In the genomic region with DNA sequence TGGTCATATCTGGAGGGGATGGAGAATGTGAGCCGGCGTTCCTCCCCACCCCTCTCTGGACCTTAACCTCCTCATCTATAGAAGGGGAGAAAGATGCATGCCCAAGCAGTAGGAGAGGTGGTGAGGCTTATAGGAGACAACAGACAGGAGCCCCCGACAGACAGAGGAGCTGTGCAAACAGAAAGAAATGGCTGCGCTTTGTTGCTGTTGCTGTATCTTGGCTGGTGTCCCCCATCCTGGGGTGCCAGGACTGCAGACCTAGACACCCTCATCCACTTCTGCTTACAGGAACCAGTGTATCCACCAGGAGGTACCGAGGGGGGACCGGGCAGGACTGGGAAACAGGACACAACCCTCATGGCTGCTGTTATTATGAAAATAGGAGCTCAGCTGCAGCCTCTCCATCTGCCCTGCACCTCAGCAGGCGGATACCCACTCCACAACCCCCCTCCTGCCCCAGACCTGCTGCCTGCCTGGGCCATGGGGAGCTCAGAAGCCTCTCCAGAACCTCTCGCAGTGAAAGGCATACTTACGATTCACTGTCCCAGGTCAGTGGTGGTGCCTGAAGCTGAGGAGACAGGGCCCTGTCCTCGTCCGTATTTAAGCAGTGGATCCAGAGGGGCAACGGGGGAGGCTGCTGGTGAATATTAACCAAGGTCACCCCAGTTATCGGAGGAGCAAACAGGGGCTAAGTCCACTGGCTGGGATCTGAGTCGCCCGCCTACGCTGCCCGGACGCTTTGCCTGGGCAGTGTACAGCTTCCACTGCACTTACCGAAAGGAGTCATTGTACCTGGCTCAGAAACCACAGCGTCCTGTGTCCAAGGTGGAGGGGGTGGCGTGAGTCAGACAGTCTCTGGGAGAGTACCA, we compare ENCODE assay signal across 15 cellular contexts. TPM values are rescaled to one million over a fixed set of nuclear protein-coding genes. Genes with fewer than 3 reads are reported as not detected.
A peak's percentile ranks its signal among the peaks of the same experiment; 100 is the strongest.
DNase-seq lines count a peak whose midpoint lies in the region; ATAC-seq, FAIRE-seq and TF ChIP-seq lines count a peak whose summit lies in the region.
"Had no signal": no experiment of that assay in that cellular context is flagged by ENCODE, and none has a peak within 500 bp of the region (broad histone marks: within the 10 kb centered on the region; RNA-seq: fewer than 3 reads in every experiment).

A gene (minus strand): TSS at position 576 of the 869 bp plus-strand sequence. CDS start 5,365 bp downstream, outside the sequence.

- H3K79me2 ChIP-seq in HepG2 (ENCODE audit: insufficient read depth, low read length) = peaks cover 66% of the 10 kb centered on the region

- intact Hi-C loops in activated CD4-positive, alpha-beta memory T cell treated with anti-CD3 and anti-CD28 coated beads for 36 hours (cut with micrococcal nuclease) = no loop called here
- intact Hi-C loops in HepG2 (cut with micrococcal nuclease; ENCODE audit: unreplicated experiment) = loop anchor here (1.0 kb wide), 1 partner anchor 25 kb away; no protein-coding TSS in a partner anchor
- intact Hi-C loops in activated T-helper 1 cell treated with anti-CD3 and anti-CD28 coated beads, Interleukin-12 subunit alpha, Interleukin-12 subunit beta, Interleukin-2, Interleukin-4 antibody, amounts not matched to agents 30 ng/mL and 10 ng/mL and 1 ng/mL, durations not matched to agents 14 hours and 24 hours and 36 hours (cut with micrococcal nuclease) = no loop called here

- H3K9me3 Mint-ChIP-seq in activated CD4-positive, alpha-beta memory T cell treated with anti-CD3 and anti-CD28 coated beads for 36 hours = no peaks in the 10 kb centered on the region
- H3K9me3 Mint-ChIP-seq in activated CD4-positive, alpha-beta memory T cell treated with anti-CD3 and anti-CD28 coated beads, Interleukin-2, amount 10 ng/mL, durations not matched to agents 7 days and 5 days = no peaks in the 10 kb centered on the region
- no peaks in the 10 kb centered on the region for H3K9me3 Mint-ChIP-seq in activated T-helper 1 cell treated with anti-CD3 and anti-CD28 coated beads, Interleukin-12 subunit alpha, Interleukin-12 subunit beta, Interleukin-2, Interleukin-4 antibody, amounts not matched to agents 30 ng/mL and 10 ng/mL and 1 ng/mL, durations not matched to agents 14 hours and 24 hours and 36 hours

- peak within 1 kb of the TSS; percentile 93 for H3K9ac ChIP-seq in HepG2 (ENCODE audit: insufficient read depth, low read depth, low read length)

- peak; percentile 92 for ATAC-seq in HepG2
- peak; percentile 5 to 76 for ATAC-seq in upper lobe of left lung (ENCODE audit: low FRiP score in 2 of 2)
- ATAC-seq in HG03354 (IDR thresholded peaks at IDR 0.05; ENCODE audit: poor library complexity, severe bottlenecking, unreplicated experiment) = no peak

- POLR2A ChIA-PET in activated CD4-positive, alpha-beta memory T cell treated with anti-CD3 and anti-CD28 coated beads for 36 hours (lab: Charles Lee) = no interaction called here
- POLR2A ChIA-PET in activated CD4-positive, alpha-beta memory T cell treated with anti-CD3 and anti-CD28 coated beads, Interleukin-2, amount 10 ng/mL, durations not matched to agents 7 days and 5 days (lab: Charles Lee) = no interaction called here
- POLR2A ChIA-PET in HepG2 (lab: Yijun Ruan, JAX) = interaction anchor here (0.6 to 7.4 kb wide), 38 partner anchors 9 to 422 kb away, joined by 3 to 180 read pairs (median 6); a partner anchor contains a TSS

- H2AFZ ChIP-seq in HepG2 (ENCODE audit: low read length) = no peak within 1 kb of the TSS

- no peak within 1 kb of the TSS for H3K4me3 Mint-ChIP-seq in activated CD4-positive, alpha-beta memory T cell treated with anti-CD3 and anti-CD28 coated beads for 36 hours
- no peak within 1 kb of the TSS for H3K4me3 Mint-ChIP-seq in activated CD4-positive, alpha-beta memory T cell treated with anti-CD3 and anti-CD28 coated beads, Interleukin-2, amount 10 ng/mL, durations not matched to agents 7 days and 5 days
- H3K4me3 Mint-ChIP-seq in activated T-helper 1 cell treated with anti-CD3 and anti-CD28 coated beads, Interleukin-12 subunit alpha, Interleukin-12 subunit beta, Interleukin-2, Interleukin-4 antibody, amounts not matched to agents 30 ng/mL and 10 ng/mL and 1 ng/mL, durations not matched to agents 14 hours and 24 hours and 36 hours = no peak within 1 kb of the TSS

- TSS peak; percentile 52 for BruUV-seq in HepG2 (replicated peaks; lab: Mats Ljungman, UMichigan)

- 0% methylated on average over 5 of the region's 21 CpGs for WGBS in HepG2 (ENCODE audit: low lambda C conversion rate)
- 65 to 74% methylated on average over 9 to 21 of the region's 21 CpGs for WGBS in upper lobe of left lung, 2 donors

- peak within 1 kb of the TSS; percentile 56 for H3K27ac Mint-ChIP-seq in activated CD4-positive, alpha-beta memory T cell treated with anti-CD3 and anti-CD28 coated beads for 36 hours
- H3K27ac Mint-ChIP-seq in activated CD4-positive, alpha-beta memory T cell treated with anti-CD3 and anti-CD28 coated beads, Interleukin-2, amount 10 ng/mL, durations not matched to agents 7 days and 5 days = no peak within 1 kb of the TSS
- H3K27ac Mint-ChIP-seq in activated T-helper 1 cell treated with anti-CD3 and anti-CD28 coated beads, Interleukin-12 subunit alpha, Interleukin-12 subunit beta, Interleukin-2, Interleukin-4 antibody, amounts not matched to agents 30 ng/mL and 10 ng/mL and 1 ng/mL, durations not matched to agents 14 hours and 24 hours and 36 hours = no peak within 1 kb of the TSS

- TF ChIP-seq RAD21 in HepG2 (CRISPR knock-in tag; IDR thresholded peaks at IDR 0.05) = no peak; the same call in none of the 2 replicates

- no peaks in the 10 kb centered on the region for H3K27me3 Mint-ChIP-seq in activated CD4-positive, alpha-beta memory T cell treated with anti-CD3 and anti-CD28 coated beads for 36 hours
- H3K27me3 Mint-ChIP-seq in activated CD4-positive, alpha-beta memory T cell treated with anti-CD3 and anti-CD28 coated beads, Interleukin-2, amount 10 ng/mL, durations not matched to agents 7 days and 5 days = no peaks in the 10 kb centered on the region
- no peaks in the 10 kb centered on the region for H3K27me3 Mint-ChIP-seq in activated T-helper 1 cell treated with anti-CD3 and anti-CD28 coated beads, Interleukin-12 subunit alpha, Interleukin-12 subunit beta, Interleukin-2, Interleukin-4 antibody, amounts not matched to agents 30 ng/mL and 10 ng/mL and 1 ng/mL, durations not matched to agents 14 hours and 24 hours and 36 hours (ENCODE audit: insufficient read depth)

- H3K36me3 Mint-ChIP-seq in activated CD4-positive, alpha-beta memory T cell treated with anti-CD3 and anti-CD28 coated beads for 36 hours = no peaks in the 10 kb centered on the region
- no peaks in the 10 kb centered on the region for H3K36me3 Mint-ChIP-seq in activated CD4-positive, alpha-beta memory T cell treated with anti-CD3 and anti-CD28 coated beads, Interleukin-2, amount 10 ng/mL, durations not matched to agents 7 days and 5 days (ENCODE audit: low read depth)
- no peaks in the 10 kb centered on the region for H3K36me3 Mint-ChIP-seq in activated T-helper 1 cell treated with anti-CD3 and anti-CD28 coated beads, Interleukin-12 subunit alpha, Interleukin-12 subunit beta, Interleukin-2, Interleukin-4 antibody, amounts not matched to agents 30 ng/mL and 10 ng/mL and 1 ng/mL, durations not matched to agents 14 hours and 24 hours and 36 hours (ENCODE audit: low read depth)

- FAIRE-seq in HepG2 (lab: Jason Lieb, UNC) = peak; percentile 94
- FAIRE-seq: A549, islet of Langerhans had no signal

- H3K27me3 ChIP-seq in HepG2 (ENCODE audit: control insufficient read depth in 1 of 2, insufficient read depth in 2 of 2, low read length in 2 of 2) = no peaks in the 10 kb centered on the region; a peak in 1 of 5 replicates
- H3K27me3 ChIP-seq in upper lobe of left lung = no peaks in the 10 kb centered on the region
- H3K27me3 ChIP-seq: vagina had no signal

- peak; percentile 50 for DNase-seq in activated CD4-positive, alpha-beta memory T cell treated with anti-CD3 and anti-CD28 coated beads for 36 hours
- DNase-seq in activated CD4-positive, alpha-beta memory T cell treated with anti-CD3 and anti-CD28 coated beads, Interleukin-2, amount 10 ng/mL, durations not matched to agents 7 days and 5 days = no peak
- peak; percentile 35 for DNase-seq in astrocyte of the spinal cord (ENCODE audit: low read depth, low spot score)
- peak; percentile 96 for DNase-seq in HepG2 (ENCODE audit: low spot score)
- DNase-seq in upper lobe of left lung = peak; percentile 73 to 86
- no peak for DNase-seq in NCI-H446 (lab: John Stamatoyannopoulos, UW)
- no peak for DNase-seq in activated T-helper 1 cell treated with anti-CD3 and anti-CD28 coated beads, Interleukin-12 subunit alpha, Interleukin-12 subunit beta, Interleukin-2, Interleukin-4 antibody, amounts not matched to agents 30 ng/mL and 10 ng/mL and 1 ng/mL, durations not matched to agents 14 hours and 24 hours and 36 hours (ENCODE audit: low spot score)
- DNase-seq: activated CD8-positive, alpha-beta memory T cell treated with anti-CD3 and anti-CD28 coated beads for 24 hours; anterior cingulate cortex; NCI-H774 had no signal

- CTCF ChIA-PET in activated CD4-positive, alpha-beta memory T cell treated with anti-CD3 and anti-CD28 coated beads for 36 hours (lab: Charles Lee) = no interaction called here
- CTCF ChIA-PET in activated CD4-positive, alpha-beta memory T cell treated with anti-CD3 and anti-CD28 coated beads, Interleukin-2, amount 10 ng/mL, durations not matched to agents 7 days and 5 days (lab: Charles Lee) = no interaction called here
- CTCF ChIA-PET in HepG2 (lab: Yijun Ruan, JAX; ENCODE audit: low intra/inter-chr PET ratio, low total read pairs) = interaction anchor here (2.2 kb wide), 1 partner anchor 24 kb away, joined by 5 read pairs; no protein-coding TSS in a partner anchor

- peaks cover 26% of the 10 kb centered on the region for H3K4me1 Mint-ChIP-seq in activated CD4-positive, alpha-beta memory T cell treated with anti-CD3 and anti-CD28 coated beads for 36 hours (ENCODE audit: low read depth)
- peaks cover 18% of the 10 kb centered on the region for H3K4me1 Mint-ChIP-seq in activated CD4-positive, alpha-beta memory T cell treated with anti-CD3 and anti-CD28 coated beads, Interleukin-2, amount 10 ng/mL, durations not matched to agents 7 days and 5 days
- H3K4me1 Mint-ChIP-seq in activated T-helper 1 cell treated with anti-CD3 and anti-CD28 coated beads, Interleukin-12 subunit alpha, Interleukin-12 subunit beta, Interleukin-2, Interleukin-4 antibody, amounts not matched to agents 30 ng/mL and 10 ng/mL and 1 ng/mL, durations not matched to agents 14 hours and 24 hours and 36 hours (ENCODE audit: low read depth) = peaks cover 25% of the 10 kb centered on the region

- peaks cover 6 to 22% of the 10 kb centered on the region in 2 experiments; a peak in 4 of 5 replicates for H3K36me3 ChIP-seq in HepG2 (replicated peaks in 1 of 2; ENCODE audit: control insufficient read depth in 1 of 2, insufficient read depth in 2 of 2, low read length in 2 of 2)
- no peaks in the 10 kb centered on the region for H3K36me3 ChIP-seq in upper lobe of left lung
- H3K36me3 ChIP-seq: vagina had no signal

- no peak within 1 kb of the TSS for H3K4me3 ChIP-seq in astrocyte of the spinal cord (ENCODE audit: low read depth, low read length)
- peak within 1 kb of the TSS; percentile 69 to 92 (median 87) for H3K4me3 ChIP-seq in HepG2 (replicated peaks in 1 of 3; ENCODE audit: insufficient read depth in 1 of 3, low read depth in 2 of 3, low read length in 3 of 3)
- H3K4me3 ChIP-seq in upper lobe of left lung = peak within 1 kb of the TSS in 3 of 4 donors; percentile 36 to 50 (median 41)
- H3K4me3 ChIP-seq: A549, vagina had no signal

- peak; percentile 99 to 100 for TF ChIP-seq POLR2A in HepG2 (IDR thresholded peaks at IDR 0.05; ENCODE audit: insufficient read depth in 1 of 2, low read depth in 2 of 2, low read length in 2 of 2)
- TF ChIP-seq POLR2A in upper lobe of left lung (IDR thresholded peaks at IDR 0.05) = peak in 2 of 4 donors; percentile 43 to 87

- H3K4me2 ChIP-seq in HepG2 (ENCODE audit: low read depth, low read length) = peak within 1 kb of the TSS; percentile 96
- H3K4me2 ChIP-seq: A549 had no signal

- peak within 1 kb of the TSS; percentile 90 for H3K27ac ChIP-seq in HepG2 (ENCODE audit: extremely low read length, insufficient read depth, low read length)
- peak within 1 kb of the TSS; percentile 79 to 96 (median 87) for H3K27ac ChIP-seq in upper lobe of left lung
- H3K27ac ChIP-seq: A549, vagina had no signal

- TF ChIP-seq CTCF in astrocyte of the spinal cord (IDR thresholded peaks at IDR 0.05; ENCODE audit: low read depth, low read length) = no peak
- TF ChIP-seq CTCF in HepG2 (CRISPR knock-in tag; IDR thresholded peaks at IDR 0.05) = peak; percentile 38; the same call in 1 of the 2 replicates
- no peak for TF ChIP-seq CTCF in upper lobe of left lung (IDR thresholded peaks at IDR 0.05)

- peak in 1 of 2 experiments; percentile 95; a peak in 2 of 4 replicates for TF ChIP-seq EP300 in HepG2 (IDR thresholded peaks at IDR 0.05; ENCODE audit: low read depth in 2 of 2, low read length in 2 of 2)
- peak; percentile 91 for TF ChIP-seq EP300 in HepG2 (CRISPR knock-in tag; IDR thresholded peaks at IDR 0.05; ENCODE audit: borderline replicate concordance)
- TF ChIP-seq EP300 in upper lobe of left lung (IDR thresholded peaks at IDR 0.05) = peak in 1 of 4 donors; percentile 82

- H3K4me1 ChIP-seq in HepG2 (ENCODE audit: insufficient read depth, low read length) (peaks cover 81% of the 10 kb centered on the region), upper lobe of left lung (peaks cover 0 to 76% (median 55%) of the 10 kb centered on the region in 4 donors)
- H3K4me1 ChIP-seq: vagina had no signal

- in situ Hi-C loops in astrocyte of the spinal cord (cut with HindIII; ENCODE audit: low sequenced_read_pairs) (no loop called here), HepG2 (cut with HindIII; ENCODE audit: extremely low pct_ligation_motif_present, low pct_unique_long_range_greater_than_20kb) (no loop called here)

- H3K9me3 ChIP-seq in HepG2 (ENCODE audit: low read length) = no peaks in the 10 kb centered on the region
- H3K9me3 ChIP-seq in upper lobe of left lung = no peaks in the 10 kb centered on the region
- H3K9me3 ChIP-seq: A549, vagina had no signal

- H4K20me1 ChIP-seq in HepG2 (ENCODE audit: insufficient read depth, low read length) = peaks cover 43% of the 10 kb centered on the region

RNA-seq across cellular contexts. Expression of the gene that starts here (rescaled TPM):
- total RNA-seq in activated CD4-positive, alpha-beta memory T cell treated with anti-CD3 and anti-CD28 coated beads for 36 hours = 10 to 100 TPM; 22.1 to 24.5 TPM
- under 1 TPM; 0.43 to 0.53 TPM for total RNA-seq in activated CD4-positive, alpha-beta memory T cell treated with anti-CD3 and anti-CD28 coated beads, Interleukin-2, amount 10 ng/mL, durations not matched to agents 7 days and 5 days
- total RNA-seq in HepG2 (2016; rRNA removed; fragmentation: Illumina TruSeq; extraction: Trizol) (2,013 and 3,266 TPM in 2 replicates), upper lobe of left lung (1,000 to 10,000 TPM in 1 of 6 donors, 100 to 1,000 TPM in 5; 205 to 1,050 (median 637) TPM)
- 1,032 and 1,133 TPM in 2 replicates for total RNA-seq in HepG2 (2016; cell fraction: cytosol; rRNA removed; fragmentation: Illumina TruSeq; extraction: Trizol; ENCODE audit: low read depth)
- total RNA-seq in HepG2 (2016; cell fraction: insoluble cytoplasmic fraction; rRNA removed; fragmentation: Illumina TruSeq; extraction: Trizol) = 1,778 and 3,168 TPM in 2 replicates
- total RNA-seq in HepG2 (2016; cell fraction: membrane; rRNA removed; fragmentation: Illumina TruSeq; extraction: Trizol) = 2,429 and 2,540 TPM in 2 replicates
- 3,105 and 3,600 TPM in 2 replicates for total RNA-seq in HepG2 (2016; cell fraction: nucleus; rRNA removed; fragmentation: Illumina TruSeq; extraction: Trizol)
- 11,015 and 14,177 TPM in 2 replicates for polyA plus RNA-seq in HepG2 (2011; rRNA removed)
- polyA plus RNA-seq in HepG2 (2011; cell fraction: cytosol; rRNA removed) = 9,533 and 11,655 TPM in 2 replicates
- polyA plus RNA-seq in HepG2 (2011; cell fraction: nucleus; rRNA removed) = 2,313 and 3,208 TPM in 2 replicates
- polyA plus RNA-seq in HepG2 (2012) = 7,481 and 10,843 TPM in 2 replicates
- polyA plus RNA-seq in HepG2 (2016; cell fraction: cytosol; fragmentation: Illumina TruSeq; extraction: Trizol; ENCODE audit: low read depth) = 4,767 and 4,962 TPM in 2 replicates
- 4,118 and 4,730 TPM in 2 replicates for polyA plus RNA-seq in HepG2 (2016; cell fraction: insoluble cytoplasmic fraction; fragmentation: Illumina TruSeq; extraction: Trizol; ENCODE audit: low read depth)
- 6,083 and 6,679 TPM in 2 replicates for polyA plus RNA-seq in HepG2 (2016; cell fraction: membrane; fragmentation: Illumina TruSeq; extraction: Trizol; ENCODE audit: low read depth)
- polyA plus RNA-seq in HepG2 (2016; cell fraction: nucleus; fragmentation: Illumina TruSeq; extraction: Trizol; ENCODE audit: insufficient read depth, low read depth) = 8,870 and 9,648 TPM in 2 replicates
- polyA minus RNA-seq in HepG2 (2011; rRNA and poly(A)+ RNA removed; ENCODE audit: low replicate concordance) = 7.6 and 11,192 TPM in 2 replicates
- 3,443 and 4,995 TPM in 2 replicates for polyA minus RNA-seq in HepG2 (2011; cell fraction: cytosol; rRNA and poly(A)+ RNA removed)
- 1,177 and 2,207 TPM in 2 replicates for polyA minus RNA-seq in HepG2 (2011; cell fraction: nucleus; rRNA and poly(A)+ RNA removed)
- total RNA-seq in activated T-helper 1 cell treated with anti-CD3 and anti-CD28 coated beads, Interleukin-12 subunit alpha, Interleukin-12 subunit beta, Interleukin-2, Interleukin-4 antibody, amounts not matched to agents 30 ng/mL and 10 ng/mL and 1 ng/mL, durations not matched to agents 14 hours and 24 hours and 36 hours = 0.12 TPM in 1 of 2 replicates, not detected in the other
- total RNA-seq: pulmonary artery endothelial cell had no signal

Comparison
In these comparisons a context has a peak if more than half of its experiments do, and no peak if none do; other contexts are left out.
1. RNA of the gene that starts here (total RNA-seq): 1,032 to 3,600 TPM in HepG2, 205 to 1,050 TPM in upper lobe of left lung and 22.1 to 24.5 TPM in activated CD4-positive, alpha-beta memory T cell treated with anti-CD3 and anti-CD28 coated beads for 36 hours; 0.43 to 0.53 TPM in activated CD4-positive, alpha-beta memory T cell treated with anti-CD3 and anti-CD28 coated beads, Interleukin-2, amount 10 ng/mL, durations not matched to agents 7 days and 5 days and 0.12 TPM in activated T-helper 1 cell treated with anti-CD3 and anti-CD28 coated beads, Interleukin-12 subunit alpha, Interleukin-12 subunit beta, Interleukin-2, Interleukin-4 antibody, amounts not matched to agents 30 ng/mL and 10 ng/mL and 1 ng/mL, durations not matched to agents 14 hours and 24 hours and 36 hours; every median in the first group is over 10 times any median in the second.
2. RNA of the gene that starts here (total RNA-seq): 1,032 to 3,600 TPM in HepG2 and 205 to 1,050 TPM in upper lobe of left lung; 22.1 to 24.5 TPM in activated CD4-positive, alpha-beta memory T cell treated with anti-CD3 and anti-CD28 coated beads for 36 hours; every median in the first group is over 4 times any median in the second.
3. DNase-seq: peak in activated CD4-positive, alpha-beta memory T cell treated with anti-CD3 and anti-CD28 coated beads for 36 hours (single experiment), astrocyte of the spinal cord (single experiment), HepG2 (single experiment) and upper lobe of left lung (2 of 2); none in activated CD4-positive, alpha-beta memory T cell treated with anti-CD3 and anti-CD28 coated beads, Interleukin-2, amount 10 ng/mL, durations not matched to agents 7 days and 5 days (single experiment), NCI-H446 (0 of 2) and activated T-helper 1 cell treated with anti-CD3 and anti-CD28 coated beads, Interleukin-12 subunit alpha, Interleukin-12 subunit beta, Interleukin-2, Interleukin-4 antibody, amounts not matched to agents 30 ng/mL and 10 ng/mL and 1 ng/mL, durations not matched to agents 14 hours and 24 hours and 36 hours (single experiment).